ENCODE assay signal across 13 cellular contexts in genomic region chrX:72272868-72273267, GRCh38. TPM values are rescaled to one million over a fixed set of nuclear protein-coding genes. Genes with fewer than 3 reads are reported as not detected.
DNase-seq lines count a peak whose midpoint lies in the region; ATAC-seq and TF ChIP-seq lines count a peak whose summit lies in the region.
"Had no signal": no experiment of that assay in that cellular context is flagged by ENCODE, and none has a peak within 500 bp of the region (broad histone marks: within the 10 kb centered on the region; RNA-seq: fewer than 3 reads in every experiment).

No MANE protein-coding gene starts in this region.

- peaks cover 10% of the 10 kb centered on the region for H3K4me1 ChIP-seq in HEK293 (ENCODE audit: control insufficient read depth, insufficient read depth, low read length)

- POLR2A ChIA-PET in AG04450 (lab: Yijun Ruan, JAX) (no interaction called here), HEK293 (lab: Yijun Ruan, JAX) (interaction anchor here (1.0 to 1.5 kb wide), 2 partner anchors 12 to 92 kb away, joined by 3 read pairs; no protein-coding TSS in a partner anchor)

- H3K27me3 ChIP-seq in AG04450 (ENCODE audit: control insufficient read depth, insufficient read depth, low read length), result no peaks in the 10 kb centered on the region

- intact Hi-C loops in Right ventricle myocardium inferior (cut with DNase I), result loop anchor here (10.0 kb wide), 1 partner anchor 268 kb away; no protein-coding TSS in a partner anchor

- no peak overlapping the region for H3K4me3 ChIP-seq in AG04450 (ENCODE audit: low read depth, low read length)
- no peak overlapping the region for H3K4me3 ChIP-seq in HEK293 (ENCODE audit: low read depth, low read length)

- H3K27ac ChIP-seq in AG04450 (ENCODE audit: low read depth, low read length) (peak overlapping the region; percentile 11), HEK293 (ENCODE audit: extremely low read depth, low read depth, low read length) (peak overlapping the region; percentile 37; the same call in 1 of the 2 replicates)

- H3K9me3 ChIP-seq in AG04450 (ENCODE audit: control insufficient read depth, insufficient read depth, low read length), result no peaks in the 10 kb centered on the region
- no peaks in the 10 kb centered on the region for H3K9me3 ChIP-seq in HEK293 (ENCODE audit: control insufficient read depth, insufficient read depth, low read depth, low read length)

- peaks cover 84 to 88% of the 10 kb centered on the region in 2 experiments for H3K36me3 ChIP-seq in HEK293 (ENCODE audit: control insufficient read depth in 2 of 2, insufficient read depth in 1 of 2, low read length in 2 of 2)

- CTCF ChIA-PET in AG04450 (lab: Charles Lee) (no interaction called here), HEK293 (lab: Yijun Ruan, JAX) (no interaction called here)

- no peak for TF ChIP-seq CTCF in AG04450 (IDR thresholded peaks at IDR 0.05; ENCODE audit: low read depth, low read length)
- no peak for TF ChIP-seq CTCF in HEK293 (tag by site-specific recombination; IDR thresholded peaks at IDR 0.05)

- no peak for ATAC-seq in GM18517 (IDR thresholded peaks at IDR 0.05; ENCODE audit: unreplicated experiment)
- no peak for ATAC-seq in Right ventricle myocardium inferior
- no peak for ATAC-seq in GM21447 (IDR thresholded peaks at IDR 0.05; ENCODE audit: unreplicated experiment)
- ATAC-seq: stimulated activated memory B cell treated with anti-CD40 and anti-IgM and Interleukin-4, amounts not matched to agents 10 μg/mL and 1 μg/mL and 100 μg/mL, for 72 hours had no signal

- DNase-seq in AG04450 (ENCODE audit: low read depth, low spot score) (no peak), glomerular visceral epithelial cell (ENCODE audit: extremely low spot score) (peak; percentile 50), NCI-H1048 (lab: John Stamatoyannopoulos, UW) (no peak), Right ventricle myocardium inferior (ENCODE audit: missing footprints) (no peak)
- DNase-seq in activated T-cell treated with anti-CD3 and anti-CD28 coated beads, Interleukin-2, amount 50 U/mL, for 48 hours, result peak; percentile 37 to 41
- DNase-seq: activated B cell treated with CpG ODN at 0.5 μM for 24 hours, amygdala, COR-L47, erythroblast had no signal

TF ChIP-seq in HEK293, 187 proteins besides CTCF, POLR2A, EP300 and RAD21:
- TF ChIP-seq SP7 (tag by site-specific recombination; IDR thresholded peaks at IDR 0.05) (peak; percentile 37; the same call in 1 of the 2 replicates), HIC1 (tag by site-specific recombination; IDR thresholded peaks at IDR 0.05) (peak; percentile 63), ZNF521 (tag by site-specific recombination; IDR thresholded peaks at IDR 0.05) (no peak), ZEB2 (tag by site-specific recombination; IDR thresholded peaks at IDR 0.05) (0 out of 2 replicates have a peak, but pooled peaks have one; percentile 20)

RNA-seq across cellular contexts. Expression of gene RPS4X, which starts 4.2 kb away (rescaled TPM):
- polyA plus RNA-seq in AG04450 (2011; rRNA removed), result 1,497 and 1,578 TPM in 2 replicates
- 383 and 406 TPM in 2 replicates for polyA minus RNA-seq in AG04450 (2011; rRNA and poly(A)+ RNA removed)
- 417 TPM for total RNA-seq in Right ventricle myocardium inferior

RNA-seq across cellular contexts. Expression of gene CITED1, which starts 32.8 kb away (rescaled TPM):
- polyA plus RNA-seq in AG04450 (2011; rRNA removed), result 0.12 and 0.16 TPM in 2 replicates
- not detected in 2 replicates for polyA minus RNA-seq in AG04450 (2011; rRNA and poly(A)+ RNA removed)
- total RNA-seq in Right ventricle myocardium inferior, result not detected
- total RNA-seq: activated B cell treated with CpG ODN at 0.5 μM for 24 hours had no signal

RNA-seq across cellular contexts. Expression of gene ERCC6L, which starts 34.0 kb away (rescaled TPM):
- 1.3 and 1.7 TPM in 2 replicates for polyA plus RNA-seq in AG04450 (2011; rRNA removed)
- polyA minus RNA-seq in AG04450 (2011; rRNA and poly(A)+ RNA removed), result 0.78 and 2.3 TPM in 2 replicates
- total RNA-seq in Right ventricle myocardium inferior, result 0.14 TPM

Comparison
In these comparisons a context has a peak if more than half of its experiments do, and no peak if none do; other contexts are left out.
1. DNase-seq: peak in activated T-cell treated with anti-CD3 and anti-CD28 coated beads, Interleukin-2, amount 50 U/mL, for 48 hours (2 of 2) and glomerular visceral epithelial cell (single experiment); none in AG04450 (single experiment), NCI-H1048 (single experiment) and Right ventricle myocardium inferior (single experiment).